In the genomic region with DNA sequence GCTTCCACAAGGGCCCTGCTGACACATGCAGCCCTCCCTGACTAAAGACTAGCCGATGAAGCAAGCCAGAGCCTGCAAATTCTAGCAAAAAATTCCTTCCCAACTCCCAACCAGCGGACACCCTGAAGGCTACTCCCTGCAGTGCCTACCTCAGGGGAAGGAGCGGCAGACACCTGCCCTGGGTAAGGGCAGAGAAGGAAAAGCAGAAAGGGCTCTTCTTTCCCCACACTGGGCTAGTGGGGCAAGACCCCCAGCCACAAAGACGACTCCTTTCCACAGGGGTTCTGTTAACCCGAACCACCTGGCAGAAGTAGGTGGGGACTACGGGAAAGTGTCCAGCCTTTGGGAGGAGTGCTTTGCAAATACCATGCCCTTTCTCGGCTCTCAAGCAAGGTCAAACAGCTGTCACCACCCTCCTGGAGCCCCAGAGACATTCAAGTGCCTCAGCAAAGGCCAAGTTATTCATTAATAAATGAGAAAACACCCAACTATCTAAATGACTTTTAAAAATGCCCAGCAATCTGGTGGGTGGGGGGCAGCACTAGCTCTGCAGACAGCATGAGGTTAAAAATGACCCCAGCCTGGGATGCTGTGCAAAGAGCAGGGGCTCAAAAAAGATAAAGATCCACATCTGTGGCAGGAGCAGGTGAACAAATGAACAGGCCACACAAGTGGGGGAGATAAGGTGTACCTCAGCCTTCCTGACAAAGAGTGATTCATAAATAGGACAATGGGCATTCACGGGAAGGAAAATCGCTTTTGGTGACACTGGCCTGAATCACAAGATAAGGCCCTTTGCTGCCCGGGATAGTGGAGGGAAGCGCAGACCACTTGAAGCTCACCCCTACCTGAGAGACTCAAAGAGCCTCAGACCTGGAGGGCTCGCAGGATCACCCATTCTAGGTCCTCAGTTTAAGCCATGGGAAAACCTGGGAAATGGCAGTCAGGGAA, we compare ENCODE assay signal across 10 cellular contexts. TPM values are rescaled to one million over a fixed set of nuclear protein-coding genes. Genes with fewer than 3 reads are reported as not detected.
DNase-seq lines count a peak whose midpoint lies in the region; ATAC-seq and TF ChIP-seq lines count a peak whose summit lies in the region.
"Had no signal": no experiment of that assay in that cellular context is flagged by ENCODE, and none has a peak within 500 bp of the region (broad histone marks: within the 10 kb centered on the region; RNA-seq: fewer than 3 reads in every experiment).

No MANE protein-coding gene starts in this region.

- TF ChIP-seq CTCF in RWPE1 (conservative IDR thresholded peaks at IDR 0.05; ENCODE audit: low read depth): no peak
- TF ChIP-seq CTCF in heart left ventricle (IDR thresholded peaks at IDR 0.05): no peak

- no peaks in the 10 kb centered on the region for H3K27me3 ChIP-seq in heart left ventricle
- H3K27me3 ChIP-seq: MG63 had no signal

- H3K27ac ChIP-seq in RWPE1: peak overlapping the region; percentile 81
- peak overlapping the region; percentile 71 to 93 (median 78) for H3K27ac ChIP-seq in heart left ventricle

- H3K36me3 ChIP-seq in heart left ventricle: peaks cover 0 to 29% (median 18%) of the 10 kb centered on the region in 9 donors

- DNase-seq in RWPE1 (ENCODE audit: low spot score): peak; percentile 42
- DNase-seq in heart left ventricle: peak in 4 of 5 donors; percentile 37 to 68 (median 58)
- peak; percentile 72 for DNase-seq in renal cortical epithelial cell (ENCODE audit: low read depth)
- DNase-seq in amygdala (lab: John Stamatoyannopoulos, UW): no peak
- no peak for DNase-seq in NCI-H1930 (lab: John Stamatoyannopoulos, UW)
- no peak for DNase-seq in EL
- no peak for DNase-seq in HEK293T (ENCODE audit: extremely low spot score)
- DNase-seq: MG63, T-helper 2 cell had no signal

- no peak for TF ChIP-seq POLR2A in heart left ventricle (IDR thresholded peaks at IDR 0.05)

- ATAC-seq in GM18511 (IDR thresholded peaks at IDR 0.05; ENCODE audit: unreplicated experiment) (peak; percentile 47), heart left ventricle (peak; percentile 38 to 50 (median 46))

- CTCF ChIA-PET in RWPE1 (lab: Yijun Ruan, JAX) (interaction anchor here (0.5 kb wide), 1 partner anchor 60 kb away, joined by 3 read pairs; no protein-coding TSS in a partner anchor), HEK293T (lab: Yijun Ruan, JAX) (no interaction called here)

- no peaks in the 10 kb centered on the region for H3K9me3 ChIP-seq in heart left ventricle
- H3K9me3 ChIP-seq: MG63 had no signal

- WGBS in heart left ventricle, 4 donors: 46 to 61% (median 54%) methylated on average over 12 of the region's 12 CpGs

- peak overlapping the region in 2 of 12 donors; percentile 15 to 20 for H3K4me3 ChIP-seq in heart left ventricle
- H3K4me3 ChIP-seq: MG63 had no signal

- intact Hi-C loops in heart left ventricle (cut with DNase I): no loop called here

- POLR2A ChIA-PET in RWPE1 (lab: Yijun Ruan, JAX; ENCODE audit: low non-redundant PET): no interaction called here
- POLR2A ChIA-PET in HEK293T (lab: Yijun Ruan, JAX): no interaction called here

- peaks cover 8 to 82% (median 69%) of the 10 kb centered on the region in 12 donors for H3K4me1 ChIP-seq in heart left ventricle

TF ChIP-seq in HEK293T, 16 proteins besides CTCF, POLR2A, EP300 and RAD21:
- TF ChIP-seq L3MBTL2 (conservative IDR thresholded peaks at IDR 0.05) (no peak), FOXK2 (IDR thresholded peaks at IDR 0.05) (no peak), BHLHE40 (IDR thresholded peaks at IDR 0.05; ENCODE audit: borderline replicate concordance) (no peak), HDGF (IDR thresholded peaks at IDR 0.05; ENCODE audit: borderline replicate concordance) (no peak), LEF1 (IDR thresholded peaks at IDR 0.05; ENCODE audit: borderline replicate concordance) (no peak), TARDBP (IDR thresholded peaks at IDR 0.05) (no peak), ARNT (IDR thresholded peaks at IDR 0.05) (no peak), SUZ12 (IDR thresholded peaks at IDR 0.05) (no peak), CTBP1 (IDR thresholded peaks at IDR 0.05; ENCODE audit: borderline replicate concordance) (no peak), NFRKB (IDR thresholded peaks at IDR 0.05) (no peak), FOXM1 (IDR thresholded peaks at IDR 0.05; ENCODE audit: borderline replicate concordance) (no peak), FOXA1 (IDR thresholded peaks at IDR 0.05) (no peak), ZNF384 (IDR thresholded peaks at IDR 0.05) (no peak), ELF4 (IDR thresholded peaks at IDR 0.05) (no peak), SP1 (IDR thresholded peaks at IDR 0.05) (no peak)
- TF ChIP-seq, protein P1, sequence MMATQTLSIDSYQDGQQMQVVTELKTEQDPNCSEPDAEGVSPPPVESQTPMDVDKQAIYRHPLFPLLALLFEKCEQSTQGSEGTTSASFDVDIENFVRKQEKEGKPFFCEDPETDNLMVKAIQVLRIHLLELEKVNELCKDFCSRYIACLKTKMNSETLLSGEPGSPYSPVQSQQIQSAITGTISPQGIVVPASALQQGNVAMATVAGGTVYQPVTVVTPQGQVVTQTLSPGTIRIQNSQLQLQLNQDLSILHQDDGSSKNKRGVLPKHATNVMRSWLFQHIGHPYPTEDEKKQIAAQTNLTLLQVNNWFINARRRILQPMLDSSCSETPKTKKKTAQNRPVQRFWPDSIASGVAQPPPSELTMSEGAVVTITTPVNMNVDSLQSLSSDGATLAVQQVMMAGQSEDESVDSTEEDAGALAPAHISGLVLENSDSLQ (IDR thresholded peaks at IDR 0.05): no peak

RNA-seq across cellular contexts. Expression of a gene that starts 33.0 kb away (rescaled TPM):
- 10 to 100 TPM; 27.1 to 36.8 (median 33.3) TPM for total RNA-seq in heart left ventricle
- 100 to 1,000 TPM in 1 of 2 donors, 10 to 100 TPM in 1; 83.5 to 120 TPM for polyA plus RNA-seq in heart left ventricle
- 22.3 and 26.2 TPM in 2 replicates for total RNA-seq in renal cortical epithelial cell

RNA-seq across cellular contexts. Expression of a gene that starts 36.0 kb away (rescaled TPM):
- 10 to 100 TPM in 6 of 9 donors, 1 to 10 TPM in 3; 8.1 to 41.1 (median 12.0) TPM for total RNA-seq in heart left ventricle
- polyA plus RNA-seq in heart left ventricle: 10 to 100 TPM; 16.3 to 45.7 TPM
- 14.2 and 25.6 TPM in 2 replicates for total RNA-seq in renal cortical epithelial cell

Comparison
In these comparisons a context has a peak if more than half of its experiments do, and no peak if none do; other contexts are left out.
1. DNase-seq: peak in RWPE1 (single experiment), heart left ventricle (4 of 5) and renal cortical epithelial cell (single experiment); none in amygdala (0 of 56), NCI-H1930 (0 of 2), EL (single experiment) and HEK293T (single experiment).